ENCODE assay signal across 8 cellular contexts in genomic region chr4:184100297-184100885, GRCh38.
DNase-seq lines count a peak whose midpoint lies in the region; ATAC-seq, FAIRE-seq and TF ChIP-seq lines count a peak whose summit lies in the region.

No MANE protein-coding gene starts in this region.

- FAIRE-seq in frontal cortex (lab: Jason Lieb, UNC), result no peak

- H3K4me3 ChIP-seq in GM12875 (ENCODE audit: low read depth, low read length), result no peak overlapping the region

- peak; percentile 83 for TF ChIP-seq CTCF in GM12875 (IDR thresholded peaks at IDR 0.05; ENCODE audit: borderline replicate concordance, insufficient read depth, low read depth, low read length)

- DNase-seq in 8988T (peak; percentile 60), HPDE6-E6E7 (ENCODE audit: extremely low spot score) (peak; percentile 22), activated T-cell treated with anti-CD3 and anti-CD28 coated beads for 48 hours (ENCODE audit: low read depth) (peak; percentile 37), hypothalamus (lab: John Stamatoyannopoulos, UW) (peak in 33 of 51 donors; percentile 2 to 69 (median 25)), frontal cortex (ENCODE audit: low spot score in 2 of 2) (no peak)
- peak; percentile 5 to 45 for DNase-seq in stimulated activated CD4-positive, alpha-beta T cell treated with anti-CD3 and anti-CD28 coated beads, Interleukin-1b, Interleukin-23, amount 100 ng/mL, for 4 hours (ENCODE audit: low read depth in 2 of 2)

- ATAC-seq in GM19467 (IDR thresholded peaks at IDR 0.05; ENCODE audit: unreplicated experiment), result no peak

Comparison
In these comparisons a context has a peak if more than half of its experiments do, and no peak if none do; other contexts are left out.
1. DNase-seq: peak in 8988T (single experiment), HPDE6-E6E7 (single experiment), activated T-cell treated with anti-CD3 and anti-CD28 coated beads for 48 hours (single experiment), hypothalamus (33 of 51) and stimulated activated CD4-positive, alpha-beta T cell treated with anti-CD3 and anti-CD28 coated beads, Interleukin-1b, Interleukin-23, amount 100 ng/mL, for 4 hours (2 of 2); none in frontal cortex (0 of 2).